ENCODE assay signal across 9 cellular contexts in genomic region chr11:118841469-118842222, GRCh38. TPM values are rescaled to one million over a fixed set of nuclear protein-coding genes. Genes with fewer than 3 reads are reported as not detected.
DNase-seq lines count a peak whose midpoint lies in the region; ATAC-seq and TF ChIP-seq lines count a peak whose summit lies in the region.
"Had no signal": no experiment of that assay in that cellular context is flagged by ENCODE, and none has a peak within 500 bp of the region (broad histone marks: within the 10 kb centered on the region; RNA-seq: fewer than 3 reads in every experiment).

No MANE protein-coding gene starts in this region.

- no peak overlapping the region for H3K4me3 ChIP-seq in foreskin fibroblast (ENCODE audit: low read depth in 1 of 2, low read length in 2 of 2)
- H3K4me3 ChIP-seq in MG63, result no peak overlapping the region
- H3K4me3 ChIP-seq in PC-3 (ENCODE audit: low read length), result no peak overlapping the region

- TF ChIP-seq CTCF in foreskin fibroblast (IDR thresholded peaks at IDR 0.05; ENCODE audit: low read depth, low read length) (no peak), PC-3 (conservative IDR thresholded peaks at IDR 0.05; ENCODE audit: low read depth, low read length) (no peak)

- no peak overlapping the region for H3K9ac ChIP-seq in PC-3 (ENCODE audit: low read length)

- H3K9me2 ChIP-seq in PC-3 (replicated peaks; ENCODE audit: low read length), result no peaks in the 10 kb centered on the region

- peak; percentile 40 for ATAC-seq in GM21367 (IDR thresholded peaks at IDR 0.05; ENCODE audit: unreplicated experiment)
- no peak for ATAC-seq in PC-3
- no peak for ATAC-seq in GM19328 (IDR thresholded peaks at IDR 0.05; ENCODE audit: unreplicated experiment)

- no TSS peak for BruUV-seq in PC-3 (replicated peaks; lab: Mats Ljungman, UMichigan)

- no peaks in the 10 kb centered on the region for H4K20me1 ChIP-seq in PC-3 (ENCODE audit: low read length)

- intact Hi-C loops in PC-3 (cut with micrococcal nuclease), result no loop called here

- H3K4me3 Mint-ChIP-seq in activated naive CD8-positive, alpha-beta T cell, result peak overlapping the region; percentile 11

- CTCF ChIA-PET in PC-3 (lab: Charles Lee), result no interaction called here

- no peaks in the 10 kb centered on the region for H3K36me3 Mint-ChIP-seq in activated naive CD8-positive, alpha-beta T cell

- H3K36me3 ChIP-seq in MG63 (no peaks in the 10 kb centered on the region), PC-3 (ENCODE audit: low read depth, low read length) (no peaks in the 10 kb centered on the region)

- peaks cover 22% of the 10 kb centered on the region for H3K4me1 Mint-ChIP-seq in activated naive CD8-positive, alpha-beta T cell (ENCODE audit: low read depth)

- H3K27me3 ChIP-seq in MG63 (no peaks in the 10 kb centered on the region), PC-3 (ENCODE audit: low read length) (no peaks in the 10 kb centered on the region)

- H3K4me2 ChIP-seq in PC-3 (ENCODE audit: low read length), result no peak overlapping the region

- POLR2A ChIA-PET in PC-3 (lab: Charles Lee; ENCODE audit: unreplicated experiment), result no interaction called here

- H3K9me3 Mint-ChIP-seq in activated naive CD8-positive, alpha-beta T cell (ENCODE audit: low read depth), result no peaks in the 10 kb centered on the region

- peak overlapping the region; percentile 11 for H3K27ac Mint-ChIP-seq in activated naive CD8-positive, alpha-beta T cell

- no peak overlapping the region for H3K27ac ChIP-seq in PC-3 (ENCODE audit: low read length)

- H3K79me2 ChIP-seq in PC-3 (ENCODE audit: low read length), result no peaks in the 10 kb centered on the region

- no peak overlapping the region for H2AFZ ChIP-seq in PC-3 (ENCODE audit: low read length)

- peaks cover 7% of the 10 kb centered on the region for H3K4me1 ChIP-seq in PC-3 (ENCODE audit: insufficient read depth, low read length)

- H3K9me3 ChIP-seq in MG63 (no peaks in the 10 kb centered on the region), PC-3 (ENCODE audit: low read length) (no peaks in the 10 kb centered on the region)

- H3F3A ChIP-seq in PC-3 (ENCODE audit: low read length, unreplicated experiment), result no peaks in the 10 kb centered on the region

- no peaks in the 10 kb centered on the region for H3K27me3 Mint-ChIP-seq in activated naive CD8-positive, alpha-beta T cell

- DNase-seq in OCI-M1 (lab: John Stamatoyannopoulos, UW), result peak; percentile 42
- peak; percentile 67 for DNase-seq in stimulated activated CD8-positive, alpha-beta memory T cell treated with anti-CD3 and anti-CD28 coated beads, Interleukin-4, amount 100 ng/mL, for 48 hours
- DNase-seq in foreskin fibroblast, result no peak
- DNase-seq in MG63, result no peak
- no peak for DNase-seq in PC-3

RNA-seq across cellular contexts. Expression of gene CXCR5, which starts 42.0 kb away (rescaled TPM):
- not detected in 2 replicates for total RNA-seq in MG63 (2014; rRNA removed; shearing (Covaris generic); ENCODE audit: low replicate concordance)
- not detected in 2 replicates for total RNA-seq in PC-3 (2014; rRNA removed)
- total RNA-seq: skeletal muscle tissue had no signal

RNA-seq across cellular contexts. Expression of gene DDX6, which starts 50.7 kb away (rescaled TPM):
- total RNA-seq in MG63 (2014; rRNA removed; shearing (Covaris generic); ENCODE audit: low replicate concordance), result 51.6 and 77.3 TPM in 2 replicates
- 59.4 and 66.3 TPM in 2 replicates for total RNA-seq in PC-3 (2014; rRNA removed)

Comparison
In these comparisons a context has a peak if more than half of its experiments do, and no peak if none do; other contexts are left out.
1. DNase-seq: peak in OCI-M1 (single experiment) and stimulated activated CD8-positive, alpha-beta memory T cell treated with anti-CD3 and anti-CD28 coated beads, Interleukin-4, amount 100 ng/mL, for 48 hours (single experiment); none in foreskin fibroblast (0 of 2), MG63 (single experiment) and PC-3 (single experiment).